In genomic region chr13:103297083-103297482, GRCh38 we compare ENCODE assay signal across 8 cellular contexts.
"Had no signal": no experiment of that assay in that cellular context is flagged by ENCODE, and none has a peak within 500 bp of the region (broad histone marks: within the 10 kb centered on the region; RNA-seq: fewer than 3 reads in every experiment).

No MANE protein-coding gene starts in this region.

- FAIRE-seq: G401.6, GM12878, GM12891, GM12892, GM18507, GM19239 had no signal

- ATAC-seq: GM12878 had no signal

- H3K4me3 ChIP-seq: GM12878 had no signal

- DNase-seq: GDM1, GF-D8 had no signal
